8 cellular contexts compared by ENCODE assay signal in the genomic region with DNA sequence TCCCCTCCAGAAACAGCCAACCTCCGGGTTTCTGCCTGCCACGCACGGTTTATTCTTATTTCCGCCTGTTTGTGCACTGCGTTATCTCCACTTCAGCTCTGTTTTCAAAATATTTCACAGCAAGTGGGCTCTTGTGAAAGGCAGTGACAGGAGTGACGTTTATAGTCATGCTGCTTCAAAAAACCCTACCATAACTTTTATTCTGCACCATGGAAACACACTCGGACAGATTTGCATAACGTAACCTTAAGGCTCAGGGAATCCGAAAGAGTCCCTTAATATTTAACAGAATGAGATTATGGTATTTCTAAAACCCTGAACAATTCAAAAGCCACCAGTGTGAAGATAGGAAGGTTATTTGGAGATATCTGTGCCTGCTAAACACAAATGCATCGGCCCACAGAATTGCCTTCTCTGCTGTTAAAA. TPM values are rescaled to one million over a fixed set of nuclear protein-coding genes. Genes with fewer than 3 reads are reported as not detected.
DNase-seq lines count a peak whose midpoint lies in the region; ATAC-seq and TF ChIP-seq lines count a peak whose summit lies in the region.

No MANE protein-coding gene starts in this region.

- H4K20me1 ChIP-seq in osteoblast (ENCODE audit: insufficient read depth, low read length): peaks cover 19% of the 10 kb centered on the region

- H3K27me3 ChIP-seq in osteoblast (ENCODE audit: insufficient read depth, low read length): no peaks in the 10 kb centered on the region

- H3K4me1 ChIP-seq in osteoblast (ENCODE audit: insufficient read depth, low read length): peaks cover 31% of the 10 kb centered on the region

- peaks cover 42% of the 10 kb centered on the region for H3K79me2 ChIP-seq in osteoblast (ENCODE audit: insufficient read depth, low read length)

- H3K4me3 ChIP-seq in epithelial cell of esophagus (ENCODE audit: low read length) (peak overlapping the region; percentile 41), osteoblast (ENCODE audit: insufficient read depth, low read length) (peak overlapping the region; percentile 84)

- TF ChIP-seq CTCF in C4-2B (conservative IDR thresholded peaks at IDR 0.05) (no peak), epithelial cell of esophagus (IDR thresholded peaks at IDR 0.05; ENCODE audit: insufficient read depth, low read depth, low read length, missing control alignments) (no peak), osteoblast (IDR thresholded peaks at IDR 0.05; ENCODE audit: extremely low read depth, low read depth, low read length) (no peak)

- DNase-seq in SKM-1 (lab: John Stamatoyannopoulos, UW; ENCODE audit: unreplicated experiment): peak; percentile 86
- no peak for DNase-seq in epithelial cell of esophagus (ENCODE audit: low read depth)
- DNase-seq in osteoblast (ENCODE audit: insufficient read length, low spot score, missing footprints): peak; percentile 82
- DNase-seq in NCI-H69 (lab: John Stamatoyannopoulos, UW): no peak
- DNase-seq in NCI-H2196 (lab: John Stamatoyannopoulos, UW; ENCODE audit: unreplicated experiment): no peak

- H3K27ac ChIP-seq in C4-2B: peak overlapping the region; percentile 81
- peak overlapping the region; percentile 89 for H3K27ac ChIP-seq in osteoblast (ENCODE audit: low read depth, low read length)

- peak overlapping the region; percentile 89 for H2AFZ ChIP-seq in osteoblast (ENCODE audit: low read length)

- peaks cover 14% of the 10 kb centered on the region for H3K36me3 ChIP-seq in osteoblast (ENCODE audit: insufficient read depth, low read length)

- peak overlapping the region; percentile 97 for H3K4me2 ChIP-seq in osteoblast (ENCODE audit: insufficient read depth, low read length)

- H3K9me3 ChIP-seq in osteoblast (ENCODE audit: low read depth, low read length): no peaks in the 10 kb centered on the region

- ATAC-seq in GM18907 (IDR thresholded peaks at IDR 0.05; ENCODE audit: unreplicated experiment) (peak; percentile 42), HG03103 (IDR thresholded peaks at IDR 0.05; ENCODE audit: low read depth, unreplicated experiment) (peak; percentile 27)

RNA-seq across cellular contexts. Expression of a gene that starts 0.8 kb away (rescaled TPM):
- total RNA-seq in osteoblast: 16.5 and 19.9 TPM in 2 replicates

RNA-seq across cellular contexts. Expression of a gene that starts 58.9 kb away (rescaled TPM):
- not detected in 2 replicates for total RNA-seq in osteoblast

Comparison
In these comparisons a context has a peak if more than half of its experiments do, and no peak if none do; other contexts are left out.
1. DNase-seq: peak in SKM-1 (single experiment) and osteoblast (single experiment); none in epithelial cell of esophagus (single experiment), NCI-H69 (single experiment) and NCI-H2196 (single experiment).